ENCODE assay signal across 2 cellular contexts in genomic region chr20:41047279-41047974, GRCh38.
TF ChIP-seq lines count a peak whose summit lies in the region.

No MANE protein-coding gene starts in this region.

TF ChIP-seq in SK-N-SH, 30 proteins besides CTCF, POLR2A, EP300 and RAD21 (continued from another document):
- TF ChIP-seq POLR2AphosphoS5 (IDR thresholded peaks at IDR 0.05; ENCODE audit: low read depth, low read length) (no peak), ELF1 (IDR thresholded peaks at IDR 0.05) (no peak), SIN3A (IDR thresholded peaks at IDR 0.05; ENCODE audit: borderline replicate concordance, low read depth, low read length) (no peak), TEAD4 (IDR thresholded peaks at IDR 0.05; ENCODE audit: borderline replicate concordance, insufficient read depth) (no peak), NRF1 (IDR thresholded peaks at IDR 0.05; ENCODE audit: low read depth, low read length) (no peak), NFIC (IDR thresholded peaks at IDR 0.05; ENCODE audit: borderline replicate concordance) (no peak)
- TF ChIP-seq, protein P1, sequence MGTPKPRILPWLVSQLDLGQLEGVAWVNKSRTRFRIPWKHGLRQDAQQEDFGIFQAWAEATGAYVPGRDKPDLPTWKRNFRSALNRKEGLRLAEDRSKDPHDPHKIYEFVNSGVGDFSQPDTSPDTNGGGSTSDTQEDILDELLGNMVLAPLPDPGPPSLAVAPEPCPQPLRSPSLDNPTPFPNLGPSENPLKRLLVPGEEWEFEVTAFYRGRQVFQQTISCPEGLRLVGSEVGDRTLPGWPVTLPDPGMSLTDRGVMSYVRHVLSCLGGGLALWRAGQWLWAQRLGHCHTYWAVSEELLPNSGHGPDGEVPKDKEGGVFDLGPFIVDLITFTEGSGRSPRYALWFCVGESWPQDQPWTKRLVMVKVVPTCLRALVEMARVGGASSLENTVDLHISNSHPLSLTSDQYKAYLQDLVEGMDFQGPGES (IDR thresholded peaks at IDR 0.05; ENCODE audit: low read depth, low read length), result no peak

TF ChIP-seq in SK-N-SH treated with all-trans-retinoic acid at 6 μM for 48 hours, 23 proteins besides CTCF, POLR2A, EP300 and RAD21 (continued from another document):
- TF ChIP-seq TSHZ2 (CRISPR knock-in tag; IDR thresholded peaks at IDR 0.05) (no peak), ESRRG (CRISPR knock-in tag; IDR thresholded peaks at IDR 0.05) (no peak)
- TF ChIP-seq, protein P2, sequence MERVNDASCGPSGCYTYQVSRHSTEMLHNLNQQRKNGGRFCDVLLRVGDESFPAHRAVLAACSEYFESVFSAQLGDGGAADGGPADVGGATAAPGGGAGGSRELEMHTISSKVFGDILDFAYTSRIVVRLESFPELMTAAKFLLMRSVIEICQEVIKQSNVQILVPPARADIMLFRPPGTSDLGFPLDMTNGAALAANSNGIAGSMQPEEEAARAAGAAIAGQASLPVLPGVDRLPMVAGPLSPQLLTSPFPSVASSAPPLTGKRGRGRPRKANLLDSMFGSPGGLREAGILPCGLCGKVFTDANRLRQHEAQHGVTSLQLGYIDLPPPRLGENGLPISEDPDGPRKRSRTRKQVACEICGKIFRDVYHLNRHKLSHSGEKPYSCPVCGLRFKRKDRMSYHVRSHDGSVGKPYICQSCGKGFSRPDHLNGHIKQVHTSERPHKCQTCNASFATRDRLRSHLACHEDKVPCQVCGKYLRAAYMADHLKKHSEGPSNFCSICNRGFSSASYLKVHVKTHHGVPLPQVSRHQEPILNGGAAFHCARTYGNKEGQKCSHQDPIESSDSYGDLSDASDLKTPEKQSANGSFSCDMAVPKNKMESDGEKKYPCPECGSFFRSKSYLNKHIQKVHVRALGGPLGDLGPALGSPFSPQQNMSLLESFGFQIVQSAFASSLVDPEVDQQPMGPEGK (CRISPR knock-in tag; IDR thresholded peaks at IDR 0.05; ENCODE audit: borderline replicate concordance), result no peak
TF ChIP-seq in SK-N-SH treated with all-trans-retinoic acid at 6 μM for 48 hours: peak in this region for 0.
